33 cellular contexts compared by ENCODE assay signal in the genomic region with DNA sequence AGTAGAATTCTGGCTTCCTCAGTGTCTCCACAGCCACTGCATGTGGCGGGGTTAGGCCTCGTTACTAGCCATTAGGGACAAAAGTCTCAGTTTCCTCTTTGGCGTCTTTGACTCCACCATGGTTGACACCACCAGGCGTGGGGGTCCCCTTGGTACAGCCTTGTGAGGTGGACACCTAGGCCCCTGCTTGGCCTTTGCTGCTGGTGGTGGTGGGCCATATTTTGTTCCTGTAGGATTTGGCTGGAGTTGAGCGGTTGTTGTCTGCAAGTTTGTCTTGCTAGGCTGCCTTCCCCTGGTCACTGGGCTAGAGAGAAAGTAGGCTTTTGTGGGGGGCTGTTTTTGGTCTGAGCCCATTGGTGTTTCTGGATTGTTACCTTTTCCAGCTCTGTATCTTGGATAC.
DNase-seq lines count a peak whose midpoint lies in the region; ATAC-seq and TF ChIP-seq lines count a peak whose summit lies in the region.
"Had no signal": no experiment of that assay in that cellular context is flagged by ENCODE, and none has a peak within 500 bp of the region (broad histone marks: within the 10 kb centered on the region; RNA-seq: fewer than 3 reads in every experiment).

No MANE protein-coding gene starts in this region.

- peak overlapping the region; percentile 24 for H3K18ac ChIP-seq in neuronal stem cell (ENCODE audit: low read length)

- H3K23ac ChIP-seq in neuronal stem cell (ENCODE audit: low read depth, low read length, poor library complexity) = no peak overlapping the region

- H2AK5ac ChIP-seq in neuronal stem cell (ENCODE audit: low read depth, low read length) = no peak overlapping the region

- WGBS in neuronal stem cell (ENCODE audit: extremely low coverage in 2 of 2, insufficient read length in 2 of 2, insufficient replicate concordance in 1 of 2), 2 donors = no CpG with 5 or more reads among the region's 5 CpGs

- H3K27me3 ChIP-seq in neuronal stem cell (ENCODE audit: control insufficient read depth in 3 of 3, insufficient read depth in 3 of 3, low read depth in 1 of 3, low read length in 3 of 3) = no peaks in the 10 kb centered on the region
- H3K27me3 ChIP-seq: BE2C; BLaER1; BLaER1 treated with 17β-estradiol and CSF1 and Interleukin-3, amounts not matched to agents 10 nM and 100 nM had no signal

- peaks cover 2% of the 10 kb centered on the region for H3K79me1 ChIP-seq in neuronal stem cell (ENCODE audit: low read depth, low read length)

- H3K27me3 Mint-ChIP-seq in T-helper 17 cell (no peaks in the 10 kb centered on the region), osteocyte (ENCODE audit: unreplicated experiment) (no peaks in the 10 kb centered on the region)
- H3K27me3 Mint-ChIP-seq: B cell; CD4-positive, alpha-beta memory T cell; CD4-positive, alpha-beta T cell; CD4-positive, CD25-positive, alpha-beta regulatory T cell; CD8-positive, alpha-beta memory T cell had no signal

- H2BK15ac ChIP-seq in neuronal stem cell (ENCODE audit: low read length) = no peak overlapping the region

- no peak overlapping the region for H3K9ac ChIP-seq in neuronal stem cell (ENCODE audit: low read depth, low read length, poor library complexity)
- H3K9ac ChIP-seq: BLaER1; BLaER1 treated with 17β-estradiol and CSF1 and Interleukin-3, amounts not matched to agents 10 nM and 100 nM had no signal

- H3K27ac Mint-ChIP-seq in T-helper 17 cell = peak overlapping the region; percentile 56
- H3K27ac Mint-ChIP-seq in osteocyte (ENCODE audit: unreplicated experiment) = no peak overlapping the region
- H3K27ac Mint-ChIP-seq: B cell; CD4-positive, alpha-beta T cell; CD4-positive, CD25-positive, alpha-beta regulatory T cell; CD8-positive, alpha-beta T cell had no signal

- H3K36me3 ChIP-seq in neuronal stem cell (replicated peaks in 1 of 2; ENCODE audit: control insufficient read depth in 2 of 2, insufficient read depth in 2 of 2, low read length in 2 of 2) = no peaks in the 10 kb centered on the region
- H3K36me3 ChIP-seq: BE2C; BLaER1; BLaER1 treated with 17β-estradiol and CSF1 and Interleukin-3, amounts not matched to agents 10 nM and 100 nM had no signal

- no peak for ATAC-seq in T-helper 17 cell
- no peak for ATAC-seq in HG03280 (IDR thresholded peaks at IDR 0.05; ENCODE audit: unreplicated experiment)
- ATAC-seq: CD8-positive, alpha-beta T cell had no signal

- no peak overlapping the region for H2AFZ ChIP-seq in neuronal stem cell (ENCODE audit: low read length)

- no peak overlapping the region for H3K27ac ChIP-seq in neuronal stem cell (replicated peaks; ENCODE audit: low read length)
- H3K27ac ChIP-seq: 22Rv1; A549; BLaER1; BLaER1 treated with 17β-estradiol and CSF1 and Interleukin-3, amounts not matched to agents 10 nM and 100 nM; C4-2B had no signal

- H4K8ac ChIP-seq in neuronal stem cell (ENCODE audit: low read depth, low read length) = no peak overlapping the region

- H2BK120ac ChIP-seq in neuronal stem cell (ENCODE audit: low read depth, low read length) = peak overlapping the region; percentile 74

- no peak overlapping the region for H2BK12ac ChIP-seq in neuronal stem cell (ENCODE audit: low read length)

- TF ChIP-seq CTCF in osteocyte (IDR thresholded peaks at IDR 0.05) = no peak

- peaks cover 0 to 12% of the 10 kb centered on the region in 2 donors for H3K4me1 ChIP-seq in neuronal stem cell (ENCODE audit: control insufficient read depth in 2 of 2, insufficient read depth in 1 of 2, low read depth in 1 of 2, low read length in 2 of 2)

- H3K9me3 ChIP-seq in T-helper 17 cell (ENCODE audit: control insufficient read depth, low read length, poor library complexity, severe bottlenecking) (no peaks in the 10 kb centered on the region), neuronal stem cell (replicated peaks in 1 of 2; ENCODE audit: control insufficient read depth in 2 of 2, insufficient read depth in 1 of 2, low read depth in 1 of 2, low read length in 2 of 2) (no peaks in the 10 kb centered on the region)
- H3K9me3 ChIP-seq: BE2C had no signal

- H3K36me3 Mint-ChIP-seq in T-helper 17 cell (ENCODE audit: low read depth) = no peaks in the 10 kb centered on the region
- H3K36me3 Mint-ChIP-seq in osteocyte (ENCODE audit: unreplicated experiment) = no peaks in the 10 kb centered on the region
- H3K36me3 Mint-ChIP-seq: CD14-positive monocyte had no signal

- H3K4me1 Mint-ChIP-seq in T-helper 17 cell (peaks cover 24% of the 10 kb centered on the region), osteocyte (ENCODE audit: unreplicated experiment) (peaks cover 5% of the 10 kb centered on the region)

- no peak overlapping the region for H4K91ac ChIP-seq in neuronal stem cell (ENCODE audit: low read depth, low read length, poor library complexity)

- no peak overlapping the region for H3K14ac ChIP-seq in neuronal stem cell (ENCODE audit: low read length)

- H3K9me3 Mint-ChIP-seq in osteocyte (ENCODE audit: unreplicated experiment) = no peaks in the 10 kb centered on the region
- H3K9me3 Mint-ChIP-seq: CD4-positive, alpha-beta memory T cell; CD4-positive, alpha-beta T cell; CD8-positive, alpha-beta memory T cell had no signal

- no peak overlapping the region for H3K4me2 ChIP-seq in neuronal stem cell (ENCODE audit: insufficient read depth, low read length, poor library complexity, severe bottlenecking)
- H3K4me2 ChIP-seq: A549; BLaER1; BLaER1 treated with 17β-estradiol and CSF1 and Interleukin-3, amounts not matched to agents 10 nM and 100 nM had no signal

- H3K4me3 Mint-ChIP-seq in T-helper 17 cell (no peak overlapping the region), osteocyte (ENCODE audit: unreplicated experiment) (no peak overlapping the region)
- H3K4me3 Mint-ChIP-seq: B cell; CD14-positive monocyte; CD4-positive, alpha-beta memory T cell; CD4-positive, alpha-beta T cell; CD4-positive, CD25-positive, alpha-beta regulatory T cell; CD8-positive, alpha-beta memory T cell; CD8-positive, alpha-beta T cell had no signal

- H3K4ac ChIP-seq in neuronal stem cell (ENCODE audit: low read length) = no peak overlapping the region

- DNase-seq in T-helper 17 cell = no peak
- DNase-seq in neuronal stem cell (ENCODE audit: low spot score) = no peak
- DNase-seq in osteocyte (ENCODE audit: extremely low spot score, unreplicated experiment) = peak; percentile 51
- no peak for DNase-seq in NCI-H1092 (lab: John Stamatoyannopoulos, UW)
- no peak for DNase-seq in superior temporal gyrus (ENCODE audit: extremely low spot score)
- DNase-seq: 8988T; ACHN; AML-193; BE2C; C1 segment of cervical spinal cord; Caco-2; Calu3; CD4-positive, alpha-beta memory T cell; CD4-positive, alpha-beta T cell; CD4-positive, CD25-positive, alpha-beta regulatory T cell; CD8-positive, alpha-beta memory T cell; CD8-positive, alpha-beta T cell; COR-L47; DMS 273 treated with DMSO at 0.1 percent for 48 hours; DMS153; DMS53; DMS79; DMS79 treated with DMSO at 0.1 percent for 48 hours; DND-41; EL had no signal

- H2BK5ac ChIP-seq in neuronal stem cell (ENCODE audit: low read length) = no peak overlapping the region

- no peak overlapping the region for H3K4me3 ChIP-seq in neuronal stem cell (ENCODE audit: low read length in 2 of 2)
- H3K4me3 ChIP-seq: A549; BLaER1; BLaER1 treated with 17β-estradiol and CSF1 and Interleukin-3, amounts not matched to agents 10 nM and 100 nM had no signal
